In the genomic region with DNA sequence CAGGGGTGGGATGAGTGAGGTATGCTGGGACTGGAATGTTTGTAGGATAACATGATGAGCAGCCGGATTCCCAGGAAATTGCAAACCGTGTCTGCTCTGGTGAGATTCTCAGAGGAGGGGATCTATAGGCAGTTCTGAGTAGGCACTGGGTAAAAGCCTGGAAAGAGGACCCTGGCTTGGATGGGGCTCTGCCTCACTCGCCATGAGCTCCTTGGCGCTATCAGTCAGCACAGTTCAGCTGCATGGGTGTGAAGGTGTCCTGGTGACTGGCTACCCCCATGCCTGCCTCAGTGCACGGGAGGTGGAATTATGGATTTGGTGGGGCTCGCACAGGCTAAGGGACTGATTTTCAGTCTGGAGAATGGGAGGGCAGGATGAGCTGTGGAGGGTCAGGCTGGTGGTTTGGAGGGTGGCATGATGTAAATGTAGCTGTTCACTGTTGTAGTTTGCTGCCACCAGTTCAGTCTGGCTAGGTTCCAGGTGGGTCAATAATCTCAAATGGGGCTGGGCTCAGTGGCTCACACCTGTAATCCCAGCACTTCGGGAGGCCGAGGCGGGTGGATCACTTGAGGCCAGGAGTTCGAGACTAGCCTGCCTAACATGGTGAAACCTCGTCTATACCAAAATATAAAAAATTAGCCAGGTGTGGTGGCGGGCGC, we compare ENCODE assay signal across 9 cellular contexts. TPM values are rescaled to one million over a fixed set of nuclear protein-coding genes. Genes with fewer than 3 reads are reported as not detected.
DNase-seq lines count a peak whose midpoint lies in the region; ATAC-seq, FAIRE-seq and TF ChIP-seq lines count a peak whose summit lies in the region.
"Had no signal": no experiment of that assay in that cellular context is flagged by ENCODE, and none has a peak within 500 bp of the region (broad histone marks: within the 10 kb centered on the region; RNA-seq: fewer than 3 reads in every experiment).

No MANE protein-coding gene starts in this region.

- FAIRE-seq in keratinocyte (lab: Jason Lieb, UNC): no peak

- intact Hi-C loops in mammary epithelial cell (cut with micrococcal nuclease): loop anchor here (1.0 kb wide), 5 partner anchors 28 to 345 kb away; no protein-coding TSS in a partner anchor
- intact Hi-C loops in breast epithelium (cut with DNase I; ENCODE audit: low total_unique reads): no loop called here
- intact Hi-C loops in Panc1 (cut with micrococcal nuclease; ENCODE audit: unreplicated experiment): no loop called here

- H3K79me2 ChIP-seq in mammary epithelial cell (ENCODE audit: insufficient read depth, low read length) (no peaks in the 10 kb centered on the region), keratinocyte (ENCODE audit: control insufficient read depth, insufficient read depth, low read length) (no peaks in the 10 kb centered on the region)

- 58% methylated on average over 9 of the region's 13 CpGs for WGBS in mammary epithelial cell (ENCODE audit: low coverage, missing lambda C conversion rate)

- peak overlapping the region; percentile 45 for H2AFZ ChIP-seq in mammary epithelial cell (ENCODE audit: low read depth, low read length)
- H2AFZ ChIP-seq in keratinocyte (ENCODE audit: control insufficient read depth, low read length): peak overlapping the region; percentile 35

- H3K36me3 ChIP-seq in mammary epithelial cell (ENCODE audit: insufficient read depth, low read length) (no peaks in the 10 kb centered on the region), breast epithelium (no peaks in the 10 kb centered on the region), Panc1 (ENCODE audit: control insufficient read depth, insufficient read depth, low read length) (no peaks in the 10 kb centered on the region), keratinocyte (ENCODE audit: control insufficient read depth in 2 of 2, extremely low read depth in 1 of 2, insufficient read depth in 2 of 2, low read length in 2 of 2) (no peaks in the 10 kb centered on the region), MG63 (no peaks in the 10 kb centered on the region)

- POLR2A ChIA-PET in Panc1 (lab: Charles Lee): no interaction called here

- no peak overlapping the region for H3K4me3 Mint-ChIP-seq in type B pancreatic cell
- H3K4me3 Mint-ChIP-seq: activated CD4-positive, alpha-beta memory T cell treated with anti-CD3 and anti-CD28 coated beads for 36 hours had no signal

- H3K36me3 Mint-ChIP-seq in type B pancreatic cell: no peaks in the 10 kb centered on the region
- H3K36me3 Mint-ChIP-seq: activated CD4-positive, alpha-beta memory T cell treated with anti-CD3 and anti-CD28 coated beads for 36 hours had no signal

- H3K27me3 Mint-ChIP-seq in type B pancreatic cell: peaks cover 3% of the 10 kb centered on the region
- H3K27me3 Mint-ChIP-seq: activated CD4-positive, alpha-beta memory T cell treated with anti-CD3 and anti-CD28 coated beads for 36 hours had no signal

- H3K4me1 ChIP-seq in mammary epithelial cell (ENCODE audit: insufficient read depth, low read length) (peaks cover 3% of the 10 kb centered on the region), breast epithelium (no peaks in the 10 kb centered on the region), Panc1 (ENCODE audit: control insufficient read depth, insufficient read depth, low read length) (no peaks in the 10 kb centered on the region), keratinocyte (ENCODE audit: control insufficient read depth, extremely low read depth, insufficient read depth, low read length) (no peaks in the 10 kb centered on the region)

- H3K27ac Mint-ChIP-seq in type B pancreatic cell: no peak overlapping the region
- H3K27ac Mint-ChIP-seq: activated CD4-positive, alpha-beta memory T cell treated with anti-CD3 and anti-CD28 coated beads for 36 hours had no signal

- no peak overlapping the region for H3K4me3 ChIP-seq in mammary epithelial cell (replicated peaks in 1 of 3; ENCODE audit: insufficient read depth in 1 of 3, low read depth in 2 of 3, low read length in 3 of 3)
- no peak overlapping the region for H3K4me3 ChIP-seq in breast epithelium
- peak overlapping the region; percentile 18 to 46 for H3K4me3 ChIP-seq in Panc1 (ENCODE audit: low read depth in 2 of 2, low read length in 2 of 2)
- no peak overlapping the region for H3K4me3 ChIP-seq in keratinocyte (ENCODE audit: control insufficient read depth in 2 of 3, extremely low read depth in 1 of 3, insufficient read depth in 2 of 3, low read depth in 1 of 3, low read length in 3 of 3)
- H3K4me3 ChIP-seq in MG63: no peak overlapping the region

- TF ChIP-seq CTCF in mammary epithelial cell (conservative IDR thresholded peaks at IDR 0.05 in 1 of 2, IDR thresholded peaks at IDR 0.05 in 1 of 2; ENCODE audit: extremely low read depth in 1 of 2, insufficient read depth in 1 of 2, low read depth in 1 of 2, low read length in 2 of 2): no peak
- peak in 1 of 3 donors; percentile 7 for TF ChIP-seq CTCF in breast epithelium (IDR thresholded peaks at IDR 0.05)
- no peak; the same call in 1 of the 2 replicates for TF ChIP-seq CTCF in Panc1 (IDR thresholded peaks at IDR 0.05)
- TF ChIP-seq CTCF in keratinocyte (optimal IDR thresholded peaks at IDR 0.05 in 1 of 3, IDR thresholded peaks at IDR 0.05 in 1 of 3, conservative IDR thresholded peaks at IDR 0.05 in 1 of 3; ENCODE audit: extremely low read depth in 1 of 3, insufficient read depth in 2 of 3, low read length in 3 of 3): peak in 1 of 3 experiments; percentile 4
- peak; percentile 34 for TF ChIP-seq CTCF in type B pancreatic cell (conservative IDR thresholded peaks at IDR 0.05)

- in situ Hi-C loops in mammary epithelial cell (cut with MboI; ENCODE audit: low sequenced_read_pairs in 2 of 2): loop anchor here in 1 of 2 donors (5.0 kb wide), 1 partner anchor 91 kb away; no protein-coding TSS in a partner anchor
- in situ Hi-C loops in Panc1 (cut with HindIII; ENCODE audit: low pct_unique_long_range_greater_than_20kb, low sequenced_read_pairs): no loop called here

- H3K9me3 ChIP-seq in mammary epithelial cell (replicated peaks; ENCODE audit: insufficient read depth, low read length) (no peaks in the 10 kb centered on the region), breast epithelium (no peaks in the 10 kb centered on the region), Panc1 (ENCODE audit: control insufficient read depth, insufficient read depth, low read depth, low read length) (no peaks in the 10 kb centered on the region), keratinocyte (ENCODE audit: control insufficient read depth, low read depth, low read length) (no peaks in the 10 kb centered on the region), MG63 (no peaks in the 10 kb centered on the region)

- CTCF ChIA-PET in mammary epithelial cell (lab: Charles Lee; ENCODE audit: low non-redundant PET): no interaction called here
- CTCF ChIA-PET in Panc1 (lab: Charles Lee): no interaction called here

- H3K4me1 Mint-ChIP-seq in type B pancreatic cell (ENCODE audit: unreplicated experiment): peaks cover 4% of the 10 kb centered on the region

- no peak for TF ChIP-seq POLR2A in breast epithelium (IDR thresholded peaks at IDR 0.05)

- no peaks in the 10 kb centered on the region for H3K9me3 Mint-ChIP-seq in type B pancreatic cell
- H3K9me3 Mint-ChIP-seq: activated CD4-positive, alpha-beta memory T cell treated with anti-CD3 and anti-CD28 coated beads for 36 hours had no signal

- ATAC-seq in Panc1 (peak; percentile 76), GM19324 (IDR thresholded peaks at IDR 0.05; ENCODE audit: low FRiP score, unreplicated experiment) (no peak)

- no peaks in the 10 kb centered on the region for H3K9me1 ChIP-seq in keratinocyte (ENCODE audit: control insufficient read depth, extremely low read depth, insufficient read depth, low read length)

- H4K20me1 ChIP-seq in mammary epithelial cell (ENCODE audit: insufficient read depth, low read length) (no peaks in the 10 kb centered on the region), keratinocyte (ENCODE audit: control insufficient read depth, extremely low read depth, insufficient read depth, low read length) (no peaks in the 10 kb centered on the region)

- BruUV-seq in mammary epithelial cell (replicated peaks; lab: Mats Ljungman, UMichigan): no TSS peak
- no TSS peak for BruUV-seq in Panc1 (replicated peaks; lab: Mats Ljungman, UMichigan)

- no peaks in the 10 kb centered on the region for H3K27me3 ChIP-seq in mammary epithelial cell (ENCODE audit: insufficient read depth, low read length)
- no peaks in the 10 kb centered on the region for H3K27me3 ChIP-seq in breast epithelium
- H3K27me3 ChIP-seq in Panc1 (ENCODE audit: control insufficient read depth, insufficient read depth, low read length): no peaks in the 10 kb centered on the region
- no peaks in the 10 kb centered on the region for H3K27me3 ChIP-seq in keratinocyte (ENCODE audit: control insufficient read depth, extremely low read depth, insufficient read depth, low read length)
- H3K27me3 ChIP-seq in MG63: no peaks in the 10 kb centered on the region

- H3K4me2 ChIP-seq in mammary epithelial cell (ENCODE audit: insufficient read depth, low read depth, low read length): peak overlapping the region; percentile 32
- peak overlapping the region; percentile 31 for H3K4me2 ChIP-seq in keratinocyte (ENCODE audit: control insufficient read depth, extremely low read depth, insufficient read depth, low read depth, low read length)

- H3K9ac ChIP-seq in mammary epithelial cell (ENCODE audit: insufficient read depth, low read length) (no peak overlapping the region), keratinocyte (ENCODE audit: control insufficient read depth, extremely low read depth, insufficient read depth, low read length) (no peak overlapping the region)

- H3K27ac ChIP-seq in mammary epithelial cell (ENCODE audit: insufficient read depth, low read depth, low read length): no peak overlapping the region
- H3K27ac ChIP-seq in breast epithelium: peak overlapping the region in 1 of 2 donors; percentile 29
- no peak overlapping the region for H3K27ac ChIP-seq in Panc1 (ENCODE audit: low read length)
- H3K27ac ChIP-seq in keratinocyte (ENCODE audit: control insufficient read depth, insufficient read depth, low read length): no peak overlapping the region

- dilution Hi-C loops in mammary epithelial cell (cut with HindIII; ENCODE audit: low sequenced_read_pairs): no loop called here
- dilution Hi-C loops in keratinocyte (cut with MboI; ENCODE audit: extremely low pct_ligation_motif_present, low sequenced_read_pairs): no loop called here

- DNase-seq in mammary epithelial cell (no peak), breast epithelium (ENCODE audit: low spot score in 2 of 2) (no peak), Panc1 (ENCODE audit: low read depth, low spot score) (no peak), keratinocyte (ENCODE audit: low read depth, low spot score) (no peak), type B pancreatic cell (ENCODE audit: extremely low spot score, unreplicated experiment) (no peak), MG63 (no peak), NCI-H1930 (lab: John Stamatoyannopoulos, UW) (no peak)

RNA-seq across cellular contexts. Expression of gene ZNF627, which starts 9.2 kb away (rescaled TPM):
- total RNA-seq in mammary epithelial cell (10 to 100 TPM in 1 of 2 donors, 1 to 10 TPM in 1; 7.4 to 18.5 TPM), breast epithelium (10 to 100 TPM in 2 of 3 donors, 1 to 10 TPM in 1; 8.5 to 35.4 (median 23.3) TPM), Panc1 (2021; ENCODE audit: unreplicated experiment) (10.7 TPM), type B pancreatic cell (ENCODE audit: low replicate concordance) (21.6 and 26.1 TPM in 2 replicates)
- polyA plus RNA-seq in mammary epithelial cell (4.3 TPM), keratinocyte (6.3 to 8.5 TPM (median 7.6 TPM) in 3 replicates)
- polyA minus RNA-seq in mammary epithelial cell (3.7 TPM), keratinocyte (2.4 to 12.5 TPM (median 11.8 TPM) in 3 replicates)
- 5.7 TPM for polyA plus RNA-seq in Panc1 (2012; ENCODE audit: insufficient read length)
- 7.8 TPM for polyA plus RNA-seq in keratinocyte (2011; ENCODE audit: low read depth)
- polyA plus RNA-seq in keratinocyte (2011; cell fraction: cytosol; rRNA removed): 3.0 and 6.7 TPM in 2 replicates
- polyA plus RNA-seq in keratinocyte (2011; cell fraction: nucleus; rRNA removed): 10.1 and 11.8 TPM in 2 replicates
- polyA plus RNA-seq in keratinocyte (2012; ENCODE audit: low replicate concordance): 4.9 and 6.1 TPM in 2 replicates
- polyA minus RNA-seq in keratinocyte (2011; cell fraction: cytosol; rRNA and poly(A)+ RNA removed): 5.9 TPM
- polyA minus RNA-seq in keratinocyte (2011; cell fraction: nucleus; rRNA and poly(A)+ RNA removed): 8.3 and 12.3 TPM in 2 replicates
- 32.4 and 33.2 TPM in 2 replicates for total RNA-seq in MG63 (2014; rRNA removed; shearing (Covaris generic); ENCODE audit: low replicate concordance)

RNA-seq across cellular contexts. Expression of gene ACP5, which starts 10.7 kb away (rescaled TPM):
- total RNA-seq in mammary epithelial cell: 10 to 100 TPM in 1 of 2 donors, 1 to 10 TPM in 1; 9.8 to 12.0 TPM
- 24.4 TPM for polyA plus RNA-seq in mammary epithelial cell
- 44.7 TPM for polyA minus RNA-seq in mammary epithelial cell
- total RNA-seq in breast epithelium: 100 to 1,000 TPM in 1 of 3 donors, 10 to 100 TPM in 2; 33.4 to 101 (median 92.8) TPM
- total RNA-seq in Panc1 (2021; ENCODE audit: unreplicated experiment): 0.85 TPM
- not detected for polyA plus RNA-seq in Panc1 (2012; ENCODE audit: insufficient read length)
- 10.3 to 35.5 TPM (median 15.0 TPM) in 3 replicates for polyA plus RNA-seq in keratinocyte
- 2.5 TPM for polyA plus RNA-seq in keratinocyte (2011; ENCODE audit: low read depth)
- polyA plus RNA-seq in keratinocyte (2011; cell fraction: cytosol; rRNA removed): 9.9 and 12.0 TPM in 2 replicates
- 12.5 and 18.0 TPM in 2 replicates for polyA plus RNA-seq in keratinocyte (2011; cell fraction: nucleus; rRNA removed)
- 3.9 and 8.7 TPM in 2 replicates for polyA plus RNA-seq in keratinocyte (2012; ENCODE audit: low replicate concordance)
- 5.9 to 24.7 TPM (median 9.1 TPM) in 3 replicates for polyA minus RNA-seq in keratinocyte
- polyA minus RNA-seq in keratinocyte (2011; cell fraction: cytosol; rRNA and poly(A)+ RNA removed): 11.7 TPM
- polyA minus RNA-seq in keratinocyte (2011; cell fraction: nucleus; rRNA and poly(A)+ RNA removed): 8.8 and 13.3 TPM in 2 replicates
- 3.2 and 6.0 TPM in 2 replicates for total RNA-seq in type B pancreatic cell (ENCODE audit: low replicate concordance)
- not detected in 2 replicates for total RNA-seq in MG63 (2014; rRNA removed; shearing (Covaris generic); ENCODE audit: low replicate concordance)

RNA-seq across cellular contexts. Expression of gene ELOF1, which starts 29.1 kb away (rescaled TPM):
- total RNA-seq in mammary epithelial cell (10 to 100 TPM; 34.7 to 71.2 TPM), breast epithelium (10 to 100 TPM; 31.7 to 38.0 (median 37.3) TPM), Panc1 (2021; ENCODE audit: unreplicated experiment) (62.2 TPM), type B pancreatic cell (ENCODE audit: low replicate concordance) (51.3 and 57.1 TPM in 2 replicates)
- polyA plus RNA-seq in mammary epithelial cell (93.0 TPM), keratinocyte (45.3 to 96.1 TPM (median 47.5 TPM) in 3 replicates)
- polyA minus RNA-seq in mammary epithelial cell (70.5 TPM), keratinocyte (29.4 to 68.5 TPM (median 33.1 TPM) in 3 replicates)
- polyA plus RNA-seq in Panc1 (2012; ENCODE audit: insufficient read length): 64.0 TPM
- polyA plus RNA-seq in keratinocyte (2011; ENCODE audit: low read depth): 5.4 TPM
- 44.8 and 93.3 TPM in 2 replicates for polyA plus RNA-seq in keratinocyte (2011; cell fraction: cytosol; rRNA removed)
- polyA plus RNA-seq in keratinocyte (2011; cell fraction: nucleus; rRNA removed): 27.4 and 28.4 TPM in 2 replicates
- 55.2 and 83.6 TPM in 2 replicates for polyA plus RNA-seq in keratinocyte (2012; ENCODE audit: low replicate concordance)
- 41.2 TPM for polyA minus RNA-seq in keratinocyte (2011; cell fraction: cytosol; rRNA and poly(A)+ RNA removed)
- polyA minus RNA-seq in keratinocyte (2011; cell fraction: nucleus; rRNA and poly(A)+ RNA removed): 12.7 and 13.0 TPM in 2 replicates
- 51.6 and 111 TPM in 2 replicates for total RNA-seq in MG63 (2014; rRNA removed; shearing (Covaris generic); ENCODE audit: low replicate concordance)

RNA-seq across cellular contexts. Expression of gene CNN1, which starts 49.5 kb away (rescaled TPM):
- total RNA-seq in mammary epithelial cell (10 to 100 TPM in 1 of 2 donors, not detected in 1; 35.3 TPM), breast epithelium (100 to 1,000 TPM in 1 of 3 donors, 10 to 100 TPM in 1, 1 to 10 TPM in 1; 2.2 to 106 (median 74.3) TPM), Panc1 (2021; ENCODE audit: unreplicated experiment) (0.98 TPM), type B pancreatic cell (ENCODE audit: low replicate concordance) (2.3 and 7.9 TPM in 2 replicates)
- polyA plus RNA-seq in mammary epithelial cell (0.03 TPM), keratinocyte (0.16 TPM in 1 of 3 replicates, not detected in the others)
- polyA minus RNA-seq in mammary epithelial cell (not detected), keratinocyte (not detected in 3 replicates)
- polyA plus RNA-seq in Panc1 (2012; ENCODE audit: insufficient read length): 1.6 TPM
- not detected for polyA plus RNA-seq in keratinocyte (2011; ENCODE audit: low read depth)
- polyA plus RNA-seq in keratinocyte (2011; cell fraction: cytosol; rRNA removed): 0.08 and 0.24 TPM in 2 replicates
- not detected in 2 replicates for polyA plus RNA-seq in keratinocyte (2011; cell fraction: nucleus; rRNA removed)
- not detected in 2 replicates for polyA plus RNA-seq in keratinocyte (2012; ENCODE audit: low replicate concordance)
- not detected for polyA minus RNA-seq in keratinocyte (2011; cell fraction: cytosol; rRNA and poly(A)+ RNA removed)
- polyA minus RNA-seq in keratinocyte (2011; cell fraction: nucleus; rRNA and poly(A)+ RNA removed): not detected in 2 replicates
- 0.46 TPM in 1 of 2 replicates, not detected in the other for total RNA-seq in MG63 (2014; rRNA removed; shearing (Covaris generic); ENCODE audit: low replicate concordance)
- total RNA-seq: activated CD4-positive, alpha-beta memory T cell treated with anti-CD3 and anti-CD28 coated beads for 36 hours had no signal

RNA-seq across cellular contexts. Expression of gene ECSIT, which starts 59.2 kb away (rescaled TPM):
- total RNA-seq in mammary epithelial cell (10 to 100 TPM; 13.7 to 16.8 TPM), breast epithelium (10 to 100 TPM; 37.0 to 56.0 (median 53.6) TPM), Panc1 (2021; ENCODE audit: unreplicated experiment) (39.4 TPM), type B pancreatic cell (ENCODE audit: low replicate concordance) (40.8 and 42.1 TPM in 2 replicates)
- polyA plus RNA-seq in mammary epithelial cell (28.5 TPM), keratinocyte (16.0 to 18.8 TPM (median 18.3 TPM) in 3 replicates)
- polyA minus RNA-seq in mammary epithelial cell (23.6 TPM), keratinocyte (20.1 to 35.4 TPM (median 26.3 TPM) in 3 replicates)
- 60.1 TPM for polyA plus RNA-seq in Panc1 (2012; ENCODE audit: insufficient read length)
- polyA plus RNA-seq in keratinocyte (2011; ENCODE audit: low read depth): 19.1 TPM
- 14.2 and 18.8 TPM in 2 replicates for polyA plus RNA-seq in keratinocyte (2011; cell fraction: cytosol; rRNA removed)
- 12.8 and 18.6 TPM in 2 replicates for polyA plus RNA-seq in keratinocyte (2011; cell fraction: nucleus; rRNA removed)
- 16.7 and 20.2 TPM in 2 replicates for polyA plus RNA-seq in keratinocyte (2012; ENCODE audit: low replicate concordance)
- polyA minus RNA-seq in keratinocyte (2011; cell fraction: cytosol; rRNA and poly(A)+ RNA removed): 40.9 TPM
- polyA minus RNA-seq in keratinocyte (2011; cell fraction: nucleus; rRNA and poly(A)+ RNA removed): 3.8 and 6.9 TPM in 2 replicates
- 139 and 196 TPM in 2 replicates for total RNA-seq in MG63 (2014; rRNA removed; shearing (Covaris generic); ENCODE audit: low replicate concordance)

Comparison
In these comparisons a context has a peak if more than half of its experiments do, and no peak if none do; other contexts are left out.
1. H3K4me3 ChIP-seq: peak in Panc1 (2 of 2); none in mammary epithelial cell (0 of 3), breast epithelium (0 of 3), keratinocyte (0 of 3) and MG63 (single experiment).